Comparison of ENCODE assay signal across 9 cellular contexts in genomic region chr9:129640086-129640870, GRCh38. TPM values are rescaled to one million over a fixed set of nuclear protein-coding genes. Genes with fewer than 3 reads are reported as not detected.
DNase-seq lines count a peak whose midpoint lies in the region; ATAC-seq, FAIRE-seq and TF ChIP-seq lines count a peak whose summit lies in the region.
"Had no signal": no experiment of that assay in that cellular context is flagged by ENCODE, and none has a peak within 500 bp of the region (broad histone marks: within the 10 kb centered on the region; RNA-seq: fewer than 3 reads in every experiment).

No MANE protein-coding gene starts in this region.

- peaks cover 9% of the 10 kb centered on the region for H3K4me1 Mint-ChIP-seq in T-helper 2 cell treated with Interferon-gamma antibody and Interleukin-4, amounts not matched to agents 5 μg/mL and 100 μg/mL, for 36 hours (ENCODE audit: low read depth)

- POLR2A ChIA-PET in PC-9 (lab: Charles Lee; ENCODE audit: unreplicated experiment), result no interaction called here
- POLR2A ChIA-PET in endothelial cell of umbilical vein (lab: Charles Lee), result interaction anchor here (0.7 kb wide), 1 partner anchor 359 kb away, joined by 3 read pairs; no protein-coding TSS in a partner anchor

- CTCF ChIA-PET in PC-9 (lab: Charles Lee) (interaction anchor here (0.6 kb wide), 1 partner anchor 518 kb away, joined by 6 read pairs; no protein-coding TSS in a partner anchor), endothelial cell of umbilical vein (lab: Charles Lee) (interaction anchor here (1.0 to 4.7 kb wide), 7 partner anchors 13 to 509 kb away, joined by 3 to 27 read pairs (median 5); partner anchors contain the start of genes C9orf50 and NTMT1)

- no peaks in the 10 kb centered on the region for H3K9me2 ChIP-seq in PC-9 (ENCODE audit: insufficient read depth)

- intact Hi-C loops in PC-9 (cut with micrococcal nuclease; ENCODE audit: unreplicated experiment) (loop anchor here (5.0 kb wide), 2 partner anchors 457 to 1042 kb away; no protein-coding TSS in a partner anchor), endothelial cell of umbilical vein (cut with micrococcal nuclease) (no loop called here)

- peaks cover 35% of the 10 kb centered on the region for H3F3A ChIP-seq in PC-9 (ENCODE audit: insufficient read depth, low read depth)

- H4K20me1 ChIP-seq in PC-9 (ENCODE audit: insufficient read depth), result peaks cover 28% of the 10 kb centered on the region
- H4K20me1 ChIP-seq in endothelial cell of umbilical vein (replicated peaks; ENCODE audit: control insufficient read depth, extremely low read depth, insufficient read depth, low read length), result no peaks in the 10 kb centered on the region

- H2AFZ ChIP-seq in PC-9 (no peak overlapping the region), endothelial cell of umbilical vein (ENCODE audit: low read depth, low read length) (no peak overlapping the region)

- no peaks in the 10 kb centered on the region for H3K27me3 Mint-ChIP-seq in T-helper 2 cell treated with Interferon-gamma antibody and Interleukin-4, amounts not matched to agents 5 μg/mL and 100 μg/mL, for 36 hours (ENCODE audit: low read depth)

- TF ChIP-seq POLR2A in endothelial cell of umbilical vein (IDR thresholded peaks at IDR 0.05; ENCODE audit: low read depth, low read length), result no peak

- H3K9me3 ChIP-seq in PC-9 (ENCODE audit: insufficient read depth, low read depth) (no peaks in the 10 kb centered on the region), endothelial cell of umbilical vein (replicated peaks; ENCODE audit: control insufficient read depth, insufficient read depth, low read length) (no peaks in the 10 kb centered on the region)

- H3K4me3 ChIP-seq in PC-9 (peak overlapping the region; percentile 96; the same call in 1 of the 2 replicates), endothelial cell of umbilical vein (replicated peaks in 1 of 3; ENCODE audit: insufficient read depth in 1 of 3, low read depth in 1 of 3, low read length in 3 of 3) (no peak overlapping the region)

- H3K27me3 ChIP-seq in PC-9 (ENCODE audit: insufficient read depth, low read depth), result no peaks in the 10 kb centered on the region
- H3K27me3 ChIP-seq in endothelial cell of umbilical vein (ENCODE audit: control insufficient read depth in 2 of 2, insufficient read depth in 2 of 2, low read length in 2 of 2), result no peaks in the 10 kb centered on the region

- dilution Hi-C loops in endothelial cell of umbilical vein (cut with MboI; ENCODE audit: extremely low pct_ligation_motif_present, low sequenced_read_pairs), result no loop called here

- TF ChIP-seq CTCF in PC-9 (conservative IDR thresholded peaks at IDR 0.05) (no peak), endothelial cell of umbilical vein (IDR thresholded peaks at IDR 0.05; ENCODE audit: extremely low read depth in 1 of 2, insufficient read depth in 1 of 2, low read depth in 1 of 2, low read length in 2 of 2) (no peak)

- FAIRE-seq in endothelial cell of umbilical vein (lab: Jason Lieb, UNC), result peak; percentile 42

- H3K27ac ChIP-seq in PC-9 (no peak overlapping the region), endothelial cell of umbilical vein (ENCODE audit: insufficient read depth, low read depth, low read length) (no peak overlapping the region)

- peak overlapping the region; percentile 87 for H3K4me3 Mint-ChIP-seq in T-helper 2 cell treated with Interferon-gamma antibody and Interleukin-4, amounts not matched to agents 5 μg/mL and 100 μg/mL, for 36 hours

- H3K9me1 ChIP-seq in endothelial cell of umbilical vein (replicated peaks; ENCODE audit: control insufficient read depth, extremely low read depth, insufficient read depth, low read length), result no peaks in the 10 kb centered on the region

- H3K9ac ChIP-seq in endothelial cell of umbilical vein (replicated peaks; ENCODE audit: extremely low read depth, insufficient read depth, low read length), result no peak overlapping the region

- H3K36me3 ChIP-seq in PC-9 (ENCODE audit: low read depth), result no peaks in the 10 kb centered on the region
- H3K36me3 ChIP-seq in endothelial cell of umbilical vein (ENCODE audit: control insufficient read depth in 2 of 2, extremely low read depth in 1 of 2, insufficient read depth in 2 of 2, low read length in 2 of 2), result peaks cover 10 to 29% of the 10 kb centered on the region in 2 experiments

- peaks cover 8% of the 10 kb centered on the region for H3K4me1 ChIP-seq in PC-9 (replicated peaks; ENCODE audit: insufficient read depth)
- H3K4me1 ChIP-seq in endothelial cell of umbilical vein (ENCODE audit: control insufficient read depth, extremely low read depth, insufficient read depth, low read length), result peaks cover 10% of the 10 kb centered on the region

- H3K79me2 ChIP-seq in PC-9 (ENCODE audit: low read depth) (peaks cover 26% of the 10 kb centered on the region), endothelial cell of umbilical vein (ENCODE audit: control insufficient read depth, insufficient read depth, low read length) (peaks cover 24% of the 10 kb centered on the region)

- BruUV-seq in PC-9 (replicated peaks; lab: Mats Ljungman, UMichigan), result no TSS peak
- TSS peak; percentile 4 for BruUV-seq in endothelial cell of umbilical vein (replicated peaks; lab: Mats Ljungman, UMichigan)

- H3K4me2 ChIP-seq in PC-9 (peak overlapping the region; percentile 93), endothelial cell of umbilical vein (ENCODE audit: insufficient read depth, low read length) (peak overlapping the region; percentile 76)

- no peaks in the 10 kb centered on the region for H3K9me3 Mint-ChIP-seq in T-helper 2 cell treated with Interferon-gamma antibody and Interleukin-4, amounts not matched to agents 5 μg/mL and 100 μg/mL, for 36 hours

- no peak for ATAC-seq in HG03045 (IDR thresholded peaks at IDR 0.05; ENCODE audit: unreplicated experiment)

- peaks cover 18% of the 10 kb centered on the region for H3K36me3 Mint-ChIP-seq in T-helper 2 cell treated with Interferon-gamma antibody and Interleukin-4, amounts not matched to agents 5 μg/mL and 100 μg/mL, for 36 hours (ENCODE audit: low read depth)

- no peak overlapping the region for H3K27ac Mint-ChIP-seq in T-helper 2 cell treated with Interferon-gamma antibody and Interleukin-4, amounts not matched to agents 5 μg/mL and 100 μg/mL, for 36 hours

- no peak for DNase-seq in T-helper 2 cell treated with Interferon-gamma antibody and Interleukin-4, amounts not matched to agents 5 μg/mL and 100 μg/mL, for 36 hours (ENCODE audit: low spot score)
- DNase-seq in T-helper 2 cell (no peak), PC-9 (no peak), endothelial cell of umbilical vein (ENCODE audit: low read depth, low spot score) (no peak), renal cortical epithelial cell (ENCODE audit: low read depth) (peak; percentile 94)
- DNase-seq in stimulated activated CD4-positive, alpha-beta T cell treated with anti-CD3 and anti-CD28 coated beads, Interleukin-1b, Interleukin-23, amount 100 ng/mL, for 48 hours, result no peak
- DNase-seq in activated CD4-positive, alpha-beta T cell treated with anti-CD3 and anti-CD28 coated beads for 1 hour, result no peak

TF ChIP-seq in endothelial cell of umbilical vein, 7 proteins besides CTCF, POLR2A, EP300 and RAD21 (continues in another document):
- TF ChIP-seq MAX (IDR thresholded peaks at IDR 0.05; ENCODE audit: insufficient read depth, insufficient read length), result no peak

RNA-seq across cellular contexts. Expression of gene ASB6, which starts 1.7 kb away (rescaled TPM):
- total RNA-seq in PC-9 (2021) (19.3 and 20.2 TPM in 2 replicates), endothelial cell of umbilical vein (22.9 and 23.8 TPM in 2 replicates), renal cortical epithelial cell (17.4 and 21.9 TPM in 2 replicates)
- 20.3 and 21.3 TPM in 2 replicates for polyA plus RNA-seq in endothelial cell of umbilical vein
- polyA plus RNA-seq in endothelial cell of umbilical vein (2011; cell fraction: cytosol; rRNA removed), result 17.1 and 21.1 TPM in 2 replicates
- polyA plus RNA-seq in endothelial cell of umbilical vein (2011; cell fraction: nucleus; rRNA removed), result 25.6 and 26.2 TPM in 2 replicates
- 14.9 and 17.5 TPM in 2 replicates for polyA plus RNA-seq in endothelial cell of umbilical vein (2012)
- 10.0 and 12.2 TPM in 2 replicates for polyA minus RNA-seq in endothelial cell of umbilical vein
- polyA minus RNA-seq in endothelial cell of umbilical vein (2011; cell fraction: cytosol; rRNA and poly(A)+ RNA removed), result 11.4 TPM
- 7.1 and 8.8 TPM in 2 replicates for polyA minus RNA-seq in endothelial cell of umbilical vein (2011; cell fraction: nucleus; rRNA and poly(A)+ RNA removed)

RNA-seq across cellular contexts. Expression of gene NTMT1, which starts 14.3 kb away (rescaled TPM):
- total RNA-seq in PC-9 (2021) (52.5 and 53.1 TPM in 2 replicates), endothelial cell of umbilical vein (47.6 and 53.2 TPM in 2 replicates), renal cortical epithelial cell (22.2 and 38.2 TPM in 2 replicates)
- 51.1 and 58.3 TPM in 2 replicates for polyA plus RNA-seq in endothelial cell of umbilical vein
- polyA plus RNA-seq in endothelial cell of umbilical vein (2011; cell fraction: cytosol; rRNA removed), result 44.9 and 48.8 TPM in 2 replicates
- 28.6 and 32.3 TPM in 2 replicates for polyA plus RNA-seq in endothelial cell of umbilical vein (2011; cell fraction: nucleus; rRNA removed)
- 39.2 and 47.0 TPM in 2 replicates for polyA plus RNA-seq in endothelial cell of umbilical vein (2012)
- 15.9 and 22.1 TPM in 2 replicates for polyA minus RNA-seq in endothelial cell of umbilical vein
- polyA minus RNA-seq in endothelial cell of umbilical vein (2011; cell fraction: cytosol; rRNA and poly(A)+ RNA removed), result 52.6 TPM
- polyA minus RNA-seq in endothelial cell of umbilical vein (2011; cell fraction: nucleus; rRNA and poly(A)+ RNA removed), result 12.2 and 14.1 TPM in 2 replicates

RNA-seq across cellular contexts. Expression of gene C9orf50, which starts 19.4 kb away (rescaled TPM):
- 0.38 TPM in 1 of 2 replicates, not detected in the other for total RNA-seq in PC-9 (2021)
- not detected in 2 replicates for total RNA-seq in endothelial cell of umbilical vein
- 0.05 TPM in 1 of 2 replicates, not detected in the other for polyA plus RNA-seq in endothelial cell of umbilical vein
- polyA plus RNA-seq in endothelial cell of umbilical vein (2011; cell fraction: cytosol; rRNA removed), result not detected in 2 replicates
- polyA plus RNA-seq in endothelial cell of umbilical vein (2011; cell fraction: nucleus; rRNA removed), result not detected in 2 replicates
- polyA plus RNA-seq in endothelial cell of umbilical vein (2012), result not detected in 2 replicates
- not detected in 2 replicates for polyA minus RNA-seq in endothelial cell of umbilical vein
- not detected for polyA minus RNA-seq in endothelial cell of umbilical vein (2011; cell fraction: cytosol; rRNA and poly(A)+ RNA removed)
- polyA minus RNA-seq in endothelial cell of umbilical vein (2011; cell fraction: nucleus; rRNA and poly(A)+ RNA removed), result not detected in 2 replicates
- total RNA-seq in renal cortical epithelial cell, result 0.05 TPM in 1 of 2 replicates, not detected in the other
- total RNA-seq: urinary bladder had no signal

RNA-seq across cellular contexts. Expression of gene PRRX2, which starts 25.2 kb away (rescaled TPM):
- total RNA-seq in PC-9 (2021), result 0.98 and 1.6 TPM in 2 replicates
- total RNA-seq in endothelial cell of umbilical vein, result 0.32 and 0.77 TPM in 2 replicates
- polyA plus RNA-seq in endothelial cell of umbilical vein, result 0.19 and 0.30 TPM in 2 replicates
- polyA plus RNA-seq in endothelial cell of umbilical vein (2011; cell fraction: cytosol; rRNA removed), result 0.06 and 0.08 TPM in 2 replicates
- not detected in 2 replicates for polyA plus RNA-seq in endothelial cell of umbilical vein (2011; cell fraction: nucleus; rRNA removed)
- polyA plus RNA-seq in endothelial cell of umbilical vein (2012), result 0.78 and 2.2 TPM in 2 replicates
- not detected in 2 replicates for polyA minus RNA-seq in endothelial cell of umbilical vein
- polyA minus RNA-seq in endothelial cell of umbilical vein (2011; cell fraction: cytosol; rRNA and poly(A)+ RNA removed), result not detected
- not detected in 2 replicates for polyA minus RNA-seq in endothelial cell of umbilical vein (2011; cell fraction: nucleus; rRNA and poly(A)+ RNA removed)
- 0.45 TPM in 1 of 2 replicates, not detected in the other for total RNA-seq in renal cortical epithelial cell
